Comparison of ENCODE assay signal across 13 cellular contexts in genomic region chr1:103529746-103530145, GRCh38. TPM values are rescaled to one million over a fixed set of nuclear protein-coding genes. Genes with fewer than 3 reads are reported as not detected.
DNase-seq lines count a peak whose midpoint lies in the region; ATAC-seq, FAIRE-seq and TF ChIP-seq lines count a peak whose summit lies in the region.
"Had no signal": no experiment of that assay in that cellular context is flagged by ENCODE, and none has a peak within 500 bp of the region (broad histone marks: within the 10 kb centered on the region; RNA-seq: fewer than 3 reads in every experiment).

No MANE protein-coding gene starts in this region.

- H2AFZ ChIP-seq in neuronal stem cell (ENCODE audit: low read length): no peak overlapping the region

- no peak overlapping the region for H2BK12ac ChIP-seq in neuronal stem cell (ENCODE audit: low read length)

- H3K4me2 ChIP-seq in neuronal stem cell (ENCODE audit: insufficient read depth, low read length, poor library complexity, severe bottlenecking): no peak overlapping the region

- H3K9me3 ChIP-seq in neuronal stem cell (replicated peaks in 1 of 2; ENCODE audit: control insufficient read depth in 2 of 2, insufficient read depth in 1 of 2, low read depth in 1 of 2, low read length in 2 of 2): peaks cover 0 to 2% of the 10 kb centered on the region in 2 donors
- H3K9me3 ChIP-seq in upper lobe of left lung: no peaks in the 10 kb centered on the region
- H3K9me3 ChIP-seq: ovary had no signal

- no peak overlapping the region for H2BK15ac ChIP-seq in neuronal stem cell (ENCODE audit: low read length)

- TF ChIP-seq EP300 in upper lobe of left lung (IDR thresholded peaks at IDR 0.05): no peak

- no peak overlapping the region for H3K23ac ChIP-seq in neuronal stem cell (ENCODE audit: low read depth, low read length, poor library complexity)

- no peak overlapping the region for H3K14ac ChIP-seq in neuronal stem cell (ENCODE audit: low read length)

- no peak overlapping the region for H2BK120ac ChIP-seq in neuronal stem cell (ENCODE audit: low read depth, low read length)

- H3K9ac ChIP-seq in neuronal stem cell (ENCODE audit: low read depth, low read length, poor library complexity): peak overlapping the region; percentile 71

- H3K18ac ChIP-seq in neuronal stem cell (ENCODE audit: low read length): no peak overlapping the region

- H2BK5ac ChIP-seq in neuronal stem cell (ENCODE audit: low read length): no peak overlapping the region

- H3K36me3 ChIP-seq in neuronal stem cell (replicated peaks in 1 of 2; ENCODE audit: control insufficient read depth in 2 of 2, insufficient read depth in 2 of 2, low read length in 2 of 2) (peaks cover 4 to 56% of the 10 kb centered on the region in 2 donors), upper lobe of left lung (peaks cover 0 to 20% (median 7%) of the 10 kb centered on the region in 4 donors)
- H3K36me3 ChIP-seq: ovary had no signal

- H3K4me3 ChIP-seq in AG10803 (ENCODE audit: low read length): no peak overlapping the region
- H3K4me3 ChIP-seq in neuronal stem cell (ENCODE audit: low read length in 2 of 2): no peak overlapping the region
- no peak overlapping the region for H3K4me3 ChIP-seq in upper lobe of left lung
- H3K4me3 ChIP-seq: ovary had no signal

- H4K8ac ChIP-seq in neuronal stem cell (ENCODE audit: low read depth, low read length): no peak overlapping the region

- H3K4me1 ChIP-seq in neuronal stem cell (ENCODE audit: control insufficient read depth in 2 of 2, insufficient read depth in 1 of 2, low read depth in 1 of 2, low read length in 2 of 2) (peaks cover 0 to 2% of the 10 kb centered on the region in 2 donors), upper lobe of left lung (peaks cover 28 to 48% (median 35%) of the 10 kb centered on the region in 4 donors)

- TF ChIP-seq POLR2A in upper lobe of left lung (IDR thresholded peaks at IDR 0.05): no peak

- ATAC-seq in upper lobe of left lung (ENCODE audit: low FRiP score in 2 of 2) (no peak), GM18511 (IDR thresholded peaks at IDR 0.05; ENCODE audit: unreplicated experiment) (no peak)
- ATAC-seq: left cardiac atrium had no signal

- H3K27me3 ChIP-seq in neuronal stem cell (ENCODE audit: control insufficient read depth in 3 of 3, insufficient read depth in 3 of 3, low read depth in 1 of 3, low read length in 3 of 3) (no peaks in the 10 kb centered on the region), upper lobe of left lung (no peaks in the 10 kb centered on the region)
- H3K27me3 ChIP-seq: ovary had no signal

- no peak overlapping the region for H3K4ac ChIP-seq in neuronal stem cell (ENCODE audit: low read length)

- no peaks in the 10 kb centered on the region for H3K79me1 ChIP-seq in neuronal stem cell (ENCODE audit: low read depth, low read length)

- H2AK5ac ChIP-seq in neuronal stem cell (ENCODE audit: low read depth, low read length): no peak overlapping the region

- no peak for TF ChIP-seq CTCF in AG10803 (conservative IDR thresholded peaks at IDR 0.05; ENCODE audit: low read length)
- no peak for TF ChIP-seq CTCF in upper lobe of left lung (IDR thresholded peaks at IDR 0.05)

- DNase-seq in AG10803 (ENCODE audit: low read depth): peak; percentile 2
- DNase-seq in RKO (ENCODE audit: low spot score): peak; percentile 30
- peak; percentile 64 for DNase-seq in activated naive CD4-positive, alpha-beta T cell treated with anti-CD3 and anti-CD28 coated beads, Interleukin-2, amount 50 U/mL, for 16 hours
- DNase-seq in neuronal stem cell (ENCODE audit: low spot score): no peak
- no peak for DNase-seq in upper lobe of left lung
- DNase-seq in cortex of kidney (lab: John Stamatoyannopoulos, UW): no peak
- DNase-seq in HTR-8/SVneo (ENCODE audit: insufficient read length, low spot score): no peak
- DNase-seq: left cardiac atrium, NCI-H1694 treated with DMSO at 0.1 percent for 48 hours, ovary had no signal

- no peak for FAIRE-seq in HTR-8/SVneo (lab: Jason Lieb, UNC)
- FAIRE-seq: GM12892 had no signal

- no CpG with 5 or more reads among the region's 8 CpGs for WGBS in neuronal stem cell (ENCODE audit: extremely low coverage in 2 of 2, insufficient read length in 2 of 2, insufficient replicate concordance in 1 of 2), 2 donors
- 88 to 95% methylated on average over 8 of the region's 8 CpGs for WGBS in upper lobe of left lung, 2 donors

- H3K27ac ChIP-seq in neuronal stem cell (replicated peaks; ENCODE audit: low read length): no peak overlapping the region
- H3K27ac ChIP-seq in upper lobe of left lung: no peak overlapping the region
- H3K27ac ChIP-seq: ovary, RWPE1 had no signal

- no peak overlapping the region for H4K91ac ChIP-seq in neuronal stem cell (ENCODE audit: low read depth, low read length, poor library complexity)

RNA-seq across cellular contexts. Expression of gene RNPC3, which starts 4.2 kb away (rescaled TPM):
- polyA plus RNA-seq in neuronal stem cell (2013, experiment 1 of 2): 59.1 TPM
- 63.2 TPM for polyA plus RNA-seq in neuronal stem cell (2013, experiment 2 of 2)
- total RNA-seq in upper lobe of left lung: 100 to 1,000 TPM in 1 of 6 donors, 10 to 100 TPM in 5; 20.4 to 150 (median 48.4) TPM

RNA-seq across cellular contexts. Expression of gene AMY2B, which starts 41.6 kb away (rescaled TPM):
- polyA plus RNA-seq in neuronal stem cell (2013, experiment 1 of 2): 2.5 TPM
- 2.8 TPM for polyA plus RNA-seq in neuronal stem cell (2013, experiment 2 of 2)
- 10 to 100 TPM; 12.5 to 73.3 (median 23.8) TPM for total RNA-seq in upper lobe of left lung

Comparison
In these comparisons a context has a peak if more than half of its experiments do, and no peak if none do; other contexts are left out.
1. DNase-seq: peak in AG10803 (single experiment), RKO (single experiment) and activated naive CD4-positive, alpha-beta T cell treated with anti-CD3 and anti-CD28 coated beads, Interleukin-2, amount 50 U/mL, for 16 hours (single experiment); none in neuronal stem cell (single experiment), upper lobe of left lung (0 of 2), cortex of kidney (single experiment) and HTR-8/SVneo (single experiment).